8 cellular contexts compared by ENCODE assay signal in genomic region chr9:126491256-126491879, GRCh38.
DNase-seq lines count a peak whose midpoint lies in the region; ATAC-seq, FAIRE-seq and TF ChIP-seq lines count a peak whose summit lies in the region.

No MANE protein-coding gene starts in this region.

- FAIRE-seq in A549 (lab: Jason Lieb, UNC) (peak; percentile 87), endothelial cell of umbilical vein (lab: Jason Lieb, UNC) (peak; percentile 87)

- BruUV-seq in endothelial cell of umbilical vein (replicated peaks; lab: Mats Ljungman, UMichigan) = no TSS peak

- H3K4me3 ChIP-seq in A549 (no peak overlapping the region), endothelial cell of umbilical vein (replicated peaks in 1 of 3; ENCODE audit: insufficient read depth in 1 of 3, low read depth in 1 of 3, low read length in 3 of 3) (no peak overlapping the region), thyroid gland (replicated peaks in 1 of 3) (no peak overlapping the region)

- H3K79me2 ChIP-seq in endothelial cell of umbilical vein (ENCODE audit: control insufficient read depth, insufficient read depth, low read length) = no peaks in the 10 kb centered on the region

- 41% methylated on average over 11 of the region's 11 CpGs for WGBS in A549 (ENCODE audit: missing lambda C conversion rate)
- 40 to 44% methylated on average over 11 of the region's 11 CpGs for WGBS in thyroid gland, 2 donors

- peak; percentile 92 to 94 for TF ChIP-seq RAD21 in A549 (conservative IDR thresholded peaks at IDR 0.05 in 1 of 2, IDR thresholded peaks at IDR 0.05 in 1 of 2)

- H3K36me3 Mint-ChIP-seq in activated B cell treated with CpG ODN at 0.5 μM for 24 hours (ENCODE audit: low read depth) = no peaks in the 10 kb centered on the region

- no peak overlapping the region for H3K27ac Mint-ChIP-seq in activated B cell treated with CpG ODN at 0.5 μM for 24 hours

- no peaks in the 10 kb centered on the region for H4K20me1 ChIP-seq in endothelial cell of umbilical vein (replicated peaks; ENCODE audit: control insufficient read depth, extremely low read depth, insufficient read depth, low read length)

- no peak overlapping the region for H3K9ac ChIP-seq in endothelial cell of umbilical vein (replicated peaks; ENCODE audit: extremely low read depth, insufficient read depth, low read length)

- peak; percentile 49 to 83; a peak in 5 of 6 replicates for ATAC-seq in A549
- peak; percentile 71 for ATAC-seq in activated B cell treated with CpG ODN at 0.5 μM for 24 hours (ENCODE audit: low read depth)
- no peak for ATAC-seq in HG03432 (IDR thresholded peaks at IDR 0.05; ENCODE audit: unreplicated experiment)

- TF ChIP-seq EP300 in A549 (IDR thresholded peaks at IDR 0.05) = no peak

- no peaks in the 10 kb centered on the region for H3K4me1 ChIP-seq in A549
- no peaks in the 10 kb centered on the region for H3K4me1 ChIP-seq in endothelial cell of umbilical vein (ENCODE audit: control insufficient read depth, extremely low read depth, insufficient read depth, low read length)
- no peaks in the 10 kb centered on the region for H3K4me1 ChIP-seq in thyroid gland

- no peaks in the 10 kb centered on the region for H3K9me1 ChIP-seq in endothelial cell of umbilical vein (replicated peaks; ENCODE audit: control insufficient read depth, extremely low read depth, insufficient read depth, low read length)

- dilution Hi-C loops in endothelial cell of umbilical vein (cut with MboI; ENCODE audit: extremely low pct_ligation_motif_present, low sequenced_read_pairs) = no loop called here

- H3K9me3 Mint-ChIP-seq in activated B cell treated with CpG ODN at 0.5 μM for 24 hours = no peaks in the 10 kb centered on the region

- H3K36me3 ChIP-seq in endothelial cell of umbilical vein (ENCODE audit: control insufficient read depth in 2 of 2, extremely low read depth in 1 of 2, insufficient read depth in 2 of 2, low read length in 2 of 2) (no peaks in the 10 kb centered on the region), thyroid gland (no peaks in the 10 kb centered on the region)

- TF ChIP-seq CTCF in A549 (IDR thresholded peaks at IDR 0.05) (peak; percentile 90), GM10248 (IDR thresholded peaks at IDR 0.05; ENCODE audit: control extremely low read depth, extremely low read depth, low read depth, missing control alignments) (peak; percentile 74), activated B cell treated with CpG ODN at 0.5 μM for 24 hours (IDR thresholded peaks at IDR 0.05) (peak; percentile 64), endothelial cell of umbilical vein (IDR thresholded peaks at IDR 0.05; ENCODE audit: extremely low read depth in 1 of 2, insufficient read depth in 1 of 2, low read depth in 1 of 2, low read length in 2 of 2) (peak; percentile 70 to 79), thyroid gland (IDR thresholded peaks at IDR 0.05) (peak; percentile 72 to 97 (median 90))

- intact Hi-C loops in activated B cell treated with CpG ODN at 0.5 μM for 24 hours (cut with micrococcal nuclease) = loop anchor here (1.0 to 10.0 kb wide), 10 partner anchors 21 to 1083 kb away; no protein-coding TSS in a partner anchor
- intact Hi-C loops in endothelial cell of umbilical vein (cut with micrococcal nuclease) = loop anchor here (1.0 to 5.0 kb wide), 5 partner anchors 93 to 1084 kb away; no protein-coding TSS in a partner anchor
- intact Hi-C loops in thyroid gland (cut with DNase I) = loop anchor here (5.0 kb wide), 1 partner anchor 89 kb away; no protein-coding TSS in a partner anchor

- TF ChIP-seq POLR2A in A549 (IDR thresholded peaks at IDR 0.05; ENCODE audit: low read length) (no peak), endothelial cell of umbilical vein (IDR thresholded peaks at IDR 0.05; ENCODE audit: low read depth, low read length) (no peak), thyroid gland (IDR thresholded peaks at IDR 0.05) (no peak)

- DNase-seq in A549 (ENCODE audit: low read depth in 1 of 2, low spot score in 1 of 2) (peak in 1 of 2 experiments; percentile 61), GM10248 (ENCODE audit: extremely low spot score) (peak; percentile 69), NCI-H2107 treated with DMSO at 0.1 percent for 48 hours (lab: John Stamatoyannopoulos, UW; ENCODE audit: unreplicated experiment) (peak; percentile 59), activated B cell treated with CpG ODN at 0.5 μM for 24 hours (no peak), endothelial cell of umbilical vein (ENCODE audit: low read depth, low spot score) (peak; percentile 65), myocyte (ENCODE audit: low read depth) (peak; percentile 74), thyroid gland (peak; percentile 39 to 53)

- POLR2A ChIA-PET in A549 (lab: Yijun Ruan, JAX) (no interaction called here), GM10248 (lab: Yijun Ruan, JAX) (no interaction called here), activated B cell treated with CpG ODN at 0.5 μM for 24 hours (lab: Charles Lee) (no interaction called here), endothelial cell of umbilical vein (lab: Charles Lee) (no interaction called here)

- peaks cover 7% of the 10 kb centered on the region for H3K27me3 Mint-ChIP-seq in activated B cell treated with CpG ODN at 0.5 μM for 24 hours

- CTCF ChIA-PET in A549 (lab: Yijun Ruan, JAX) (interaction anchor here (0.6 to 8.3 kb wide), 92 partner anchors 9 to 1089 kb away, joined by 3 to 84 read pairs (median 4); no protein-coding TSS in a partner anchor), GM10248 (lab: Yijun Ruan, JAX) (interaction anchor here (0.8 to 3.8 kb wide), 21 partner anchors 9 to 1236 kb away, joined by 3 to 45 read pairs (median 4); no protein-coding TSS in a partner anchor), activated B cell treated with CpG ODN at 0.5 μM for 24 hours (lab: Charles Lee) (interaction anchor here (0.9 to 3.8 kb wide), 33 partner anchors 9 to 1083 kb away, joined by 3 to 51 read pairs (median 5); partner anchors contain the start of gene MVB12B), endothelial cell of umbilical vein (lab: Charles Lee) (interaction anchor here (0.6 to 4.7 kb wide), 33 partner anchors 10 to 1235 kb away, joined by 3 to 91 read pairs (median 4); no protein-coding TSS in a partner anchor)

- H2AFZ ChIP-seq in endothelial cell of umbilical vein (ENCODE audit: low read depth, low read length) = no peak overlapping the region

- H3K27ac ChIP-seq in A549 (no peak overlapping the region), endothelial cell of umbilical vein (ENCODE audit: insufficient read depth, low read depth, low read length) (no peak overlapping the region), thyroid gland (no peak overlapping the region)

- H3K27me3 ChIP-seq in endothelial cell of umbilical vein (ENCODE audit: control insufficient read depth in 2 of 2, insufficient read depth in 2 of 2, low read length in 2 of 2) (no peaks in the 10 kb centered on the region), thyroid gland (no peaks in the 10 kb centered on the region)

- H3K4me3 Mint-ChIP-seq in activated B cell treated with CpG ODN at 0.5 μM for 24 hours = no peak overlapping the region

- no peaks in the 10 kb centered on the region for H3K9me3 ChIP-seq in A549
- no peaks in the 10 kb centered on the region for H3K9me3 ChIP-seq in endothelial cell of umbilical vein (replicated peaks; ENCODE audit: control insufficient read depth, insufficient read depth, low read length)
- H3K9me3 ChIP-seq in thyroid gland = no peaks in the 10 kb centered on the region

- H3K4me1 Mint-ChIP-seq in activated B cell treated with CpG ODN at 0.5 μM for 24 hours = peaks cover 8% of the 10 kb centered on the region

- H3K4me2 ChIP-seq in A549 (no peak overlapping the region), endothelial cell of umbilical vein (ENCODE audit: insufficient read depth, low read length) (no peak overlapping the region)

TF ChIP-seq in A549, 52 proteins besides CTCF, POLR2A, EP300 and RAD21:
- no peak for TF ChIP-seq TFCP2L1 (CRISPR knock-in tag; IDR thresholded peaks at IDR 0.05)
- TF ChIP-seq, protein P1, sequence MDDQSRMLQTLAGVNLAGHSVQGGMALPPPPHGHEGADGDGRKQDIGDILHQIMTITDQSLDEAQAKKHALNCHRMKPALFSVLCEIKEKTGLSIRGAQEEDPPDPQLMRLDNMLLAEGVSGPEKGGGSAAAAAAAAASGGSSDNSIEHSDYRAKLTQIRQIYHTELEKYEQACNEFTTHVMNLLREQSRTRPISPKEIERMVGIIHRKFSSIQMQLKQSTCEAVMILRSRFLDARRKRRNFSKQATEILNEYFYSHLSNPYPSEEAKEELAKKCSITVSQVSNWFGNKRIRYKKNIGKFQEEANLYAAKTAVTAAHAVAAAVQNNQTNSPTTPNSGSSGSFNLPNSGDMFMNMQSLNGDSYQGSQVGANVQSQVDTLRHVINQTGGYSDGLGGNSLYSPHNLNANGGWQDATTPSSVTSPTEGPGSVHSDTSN (IDR thresholded peaks at IDR 0.05) = no peak
- peak; percentile 73 for TF ChIP-seq SMC3 (IDR thresholded peaks at IDR 0.05)
TF ChIP-seq in A549: peak in this region for 1.

TF ChIP-seq in endothelial cell of umbilical vein, 7 proteins besides CTCF, POLR2A, EP300 and RAD21:
- TF ChIP-seq, protein P2, sequence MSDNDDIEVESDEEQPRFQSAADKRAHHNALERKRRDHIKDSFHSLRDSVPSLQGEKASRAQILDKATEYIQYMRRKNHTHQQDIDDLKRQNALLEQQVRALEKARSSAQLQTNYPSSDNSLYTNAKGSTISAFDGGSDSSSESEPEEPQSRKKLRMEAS (IDR thresholded peaks at IDR 0.05; ENCODE audit: insufficient read depth, insufficient read length) = no peak
- TF ChIP-seq POLR2AphosphoS5 (IDR thresholded peaks at IDR 0.05; ENCODE audit: insufficient read depth, low read depth, low read length) (no peak), EZH2 (IDR thresholded peaks at IDR 0.05; ENCODE audit: borderline replicate concordance, low read depth, low read length, severe bottlenecking) (no peak), GATA2 (IDR thresholded peaks at IDR 0.05; ENCODE audit: insufficient read depth, insufficient read length, low read depth, low read length) (no peak), JUN (IDR thresholded peaks at IDR 0.05; ENCODE audit: borderline replicate concordance, insufficient read depth, insufficient read length, low read depth) (no peak), MYC (IDR thresholded peaks at IDR 0.05; ENCODE audit: low read depth, low read length) (no peak), FOS (IDR thresholded peaks at IDR 0.05; ENCODE audit: borderline replicate concordance, insufficient read depth, low read length) (no peak)
